In the genomic region with DNA sequence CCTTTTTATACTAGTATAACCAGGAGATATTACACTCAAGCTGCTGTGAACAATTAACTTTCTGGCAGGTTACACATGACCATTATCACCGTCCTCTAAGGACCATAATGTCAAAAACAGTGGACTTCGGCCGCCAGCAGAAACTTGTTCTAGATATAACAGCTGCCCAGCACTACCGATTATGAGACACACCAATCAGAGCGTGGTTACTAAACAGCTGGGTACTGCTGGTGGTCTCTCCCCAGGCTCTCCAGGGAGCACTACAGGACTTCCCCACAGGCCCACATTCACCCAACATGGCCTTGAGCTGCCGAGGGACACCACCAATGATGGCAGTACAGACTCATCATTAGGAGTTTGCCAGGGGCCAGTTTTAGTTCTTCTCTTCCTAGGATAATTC, we compare ENCODE assay signal across 16 cellular contexts. TPM values are rescaled to one million over a fixed set of nuclear protein-coding genes. Genes with fewer than 3 reads are reported as not detected.
DNase-seq lines count a peak whose midpoint lies in the region; ATAC-seq, FAIRE-seq and TF ChIP-seq lines count a peak whose summit lies in the region.
"Had no signal": no experiment of that assay in that cellular context is flagged by ENCODE, and none has a peak within 500 bp of the region (broad histone marks: within the 10 kb centered on the region; RNA-seq: fewer than 3 reads in every experiment).

No MANE protein-coding gene starts in this region.

- H3F3A ChIP-seq in neural progenitor cell (ENCODE audit: low read depth), result no peaks in the 10 kb centered on the region

- H3K23ac ChIP-seq in neuronal stem cell (ENCODE audit: low read depth, low read length, poor library complexity), result no peak overlapping the region

- no peaks in the 10 kb centered on the region for H3K4me1 ChIP-seq in BE2C
- H3K4me1 ChIP-seq in K562 (replicated peaks in 1 of 2; ENCODE audit: control insufficient read depth in 2 of 2, insufficient read depth in 2 of 2, low read length in 2 of 2), result peaks cover 0 to 9% of the 10 kb centered on the region in 2 experiments; a peak in 3 of 5 replicates
- peaks cover 0 to 4% of the 10 kb centered on the region in 2 donors for H3K4me1 ChIP-seq in neuronal stem cell (ENCODE audit: control insufficient read depth in 2 of 2, insufficient read depth in 1 of 2, low read depth in 1 of 2, low read length in 2 of 2)
- H3K4me1 ChIP-seq in neural progenitor cell, result no peaks in the 10 kb centered on the region
- H3K4me1 ChIP-seq: HAP-1 had no signal

- no peak overlapping the region for H3K4me3 Mint-ChIP-seq in neural progenitor cell

- H3K9ac ChIP-seq in K562 (ENCODE audit: insufficient read depth in 1 of 2, low read depth in 2 of 2, low read length in 2 of 2) (no peak overlapping the region), neuronal stem cell (ENCODE audit: low read depth, low read length, poor library complexity) (no peak overlapping the region), neural progenitor cell (no peak overlapping the region)

- TF ChIP-seq RAD21 in K562 (CRISPR knock-in tag; conservative IDR thresholded peaks at IDR 0.05 in 1 of 2, IDR thresholded peaks at IDR 0.05 in 1 of 2), result no peak

- peak; percentile 42 for ATAC-seq in GM19025 (IDR thresholded peaks at IDR 0.05; ENCODE audit: low read depth, unreplicated experiment)
- ATAC-seq in K562, result peak; percentile 44; the same call in 1 of the 3 replicates

- POLR2A ChIA-PET in K562 (lab: Yijun Ruan, JAX), result interaction anchor here (1.0 kb wide), 1 partner anchor 126 kb away, joined by 5 read pairs; the partner anchor contains the start of genes GNG5 and SPATA1

- no peaks in the 10 kb centered on the region for H3K79me1 ChIP-seq in neuronal stem cell (ENCODE audit: low read depth, low read length)

- H3K4me3 ChIP-seq in BE2C (ENCODE audit: low read depth, low read length) (no peak overlapping the region), K562 (no peak overlapping the region), neuronal stem cell (ENCODE audit: low read length in 2 of 2) (no peak overlapping the region), neural progenitor cell (no peak overlapping the region)
- H3K4me3 ChIP-seq: HAP-1 had no signal

- H2BK12ac ChIP-seq in neuronal stem cell (ENCODE audit: low read length), result no peak overlapping the region

- FAIRE-seq in K562 (lab: Jason Lieb, UNC), result no peak
- FAIRE-seq: HTR-8/SVneo had no signal

- H2AFZ ChIP-seq in K562 (ENCODE audit: low read depth, low read length) (no peak overlapping the region; the same call in 1 of the 2 replicates), neuronal stem cell (ENCODE audit: low read length) (peak overlapping the region; percentile 20), neural progenitor cell (replicated peaks) (no peak overlapping the region)

- H3K9me1 ChIP-seq in K562 (ENCODE audit: control insufficient read depth, insufficient read depth, low read length), result no peaks in the 10 kb centered on the region

- TF ChIP-seq POLR2A in K562 (conservative IDR thresholded peaks at IDR 0.05), result no peak

- DNase-seq in BE2C (peak; percentile 43), K562 (ENCODE audit: extremely low read depth in 1 of 4, low spot score in 3 of 4) (no peak), neuronal stem cell (ENCODE audit: low spot score) (no peak), occipital lobe (lab: John Stamatoyannopoulos, UW) (no peak), EL (no peak), neural progenitor cell (ENCODE audit: low spot score) (no peak)
- DNase-seq: AML-193, COR-L47, NCI-H1417, NCI-H2029 treated with DMSO at 0.1 percent for 48 hours, NCI-H510A treated with DMSO at 0.1 percent for 48 hours, RPMI8226 had no signal

- H4K20me1 ChIP-seq in K562 (replicated peaks; ENCODE audit: control insufficient read depth, insufficient read depth, low read length), result no peaks in the 10 kb centered on the region
- no peaks in the 10 kb centered on the region for H4K20me1 ChIP-seq in neural progenitor cell (ENCODE audit: low read depth)

- intact Hi-C loops in K562 (cut with micrococcal nuclease), result no loop called here

- 59% methylated on average over 6 of the region's 6 CpGs for WGBS in K562 (ENCODE audit: insufficient coverage, low coverage, missing lambda C conversion rate)
- WGBS in neuronal stem cell (ENCODE audit: extremely low coverage in 2 of 2, insufficient read length in 2 of 2, insufficient replicate concordance in 1 of 2), 2 donors, result no CpG with 5 or more reads among the region's 6 CpGs

- H3K27ac ChIP-seq in K562 (ENCODE audit: extremely low read depth, low read depth, low read length) (no peak overlapping the region), neuronal stem cell (replicated peaks; ENCODE audit: low read length) (no peak overlapping the region), neural progenitor cell (no peak overlapping the region)
- H3K27ac ChIP-seq: HL-60 had no signal

- no peak for TF ChIP-seq CTCF in BE2C (IDR thresholded peaks at IDR 0.05; ENCODE audit: low read depth, low read length)
- no peak for TF ChIP-seq CTCF in K562 (IDR thresholded peaks at IDR 0.05 in 2 of 3, conservative IDR thresholded peaks at IDR 0.05 in 1 of 3; ENCODE audit: insufficient read depth in 2 of 3, low read depth in 1 of 3, low read length in 3 of 3)
- no peak for TF ChIP-seq CTCF in neural progenitor cell (IDR thresholded peaks at IDR 0.05)

- H2BK15ac ChIP-seq in neuronal stem cell (ENCODE audit: low read length), result no peak overlapping the region

- no peak overlapping the region for H2BK120ac ChIP-seq in neuronal stem cell (ENCODE audit: low read depth, low read length)

- H3K27ac Mint-ChIP-seq in neural progenitor cell, result no peak overlapping the region

- H3K4me2 ChIP-seq in K562 (ENCODE audit: insufficient read depth, low read length) (no peak overlapping the region), neuronal stem cell (ENCODE audit: insufficient read depth, low read length, poor library complexity, severe bottlenecking) (no peak overlapping the region), neural progenitor cell (no peak overlapping the region)

- CTCF ChIA-PET in K562 (lab: Yijun Ruan, JAX; ENCODE audit: low intra/inter-chr PET ratio), result no interaction called here

- H4K91ac ChIP-seq in neuronal stem cell (ENCODE audit: low read depth, low read length, poor library complexity), result no peak overlapping the region

- in situ Hi-C loops in K562 (cut with MboI), result no loop called here

- no peaks in the 10 kb centered on the region for H3K79me2 ChIP-seq in K562 (ENCODE audit: control insufficient read depth, insufficient read depth, low read length)
- no peaks in the 10 kb centered on the region for H3K79me2 ChIP-seq in neural progenitor cell (ENCODE audit: low read depth)

- H3K36me3 ChIP-seq in BE2C (no peaks in the 10 kb centered on the region), K562 (ENCODE audit: control insufficient read depth, insufficient read depth, low read length) (no peaks in the 10 kb centered on the region), neuronal stem cell (replicated peaks in 1 of 2; ENCODE audit: control insufficient read depth in 2 of 2, insufficient read depth in 2 of 2, low read length in 2 of 2) (no peaks in the 10 kb centered on the region), neural progenitor cell (no peaks in the 10 kb centered on the region)
- H3K36me3 ChIP-seq: HAP-1 had no signal

- H3K18ac ChIP-seq in neuronal stem cell (ENCODE audit: low read length), result no peak overlapping the region

- H3K4me1 Mint-ChIP-seq in neural progenitor cell, result peaks cover 12% of the 10 kb centered on the region

- H3K4ac ChIP-seq in neuronal stem cell (ENCODE audit: low read length), result no peak overlapping the region

- no peak overlapping the region for H4K8ac ChIP-seq in neuronal stem cell (ENCODE audit: low read depth, low read length)

- H2AK5ac ChIP-seq in neuronal stem cell (ENCODE audit: low read depth, low read length), result no peak overlapping the region

- H3K27me3 ChIP-seq in BE2C, result no peaks in the 10 kb centered on the region
- H3K27me3 ChIP-seq in K562 (ENCODE audit: control insufficient read depth in 2 of 2, insufficient read depth in 2 of 2, low read length in 2 of 2), result no peaks in the 10 kb centered on the region
- no peaks in the 10 kb centered on the region for H3K27me3 ChIP-seq in neuronal stem cell (ENCODE audit: control insufficient read depth in 3 of 3, insufficient read depth in 3 of 3, low read depth in 1 of 3, low read length in 3 of 3)
- no peaks in the 10 kb centered on the region for H3K27me3 ChIP-seq in neural progenitor cell

- no peaks in the 10 kb centered on the region for H3K9me3 Mint-ChIP-seq in neural progenitor cell

- no peak overlapping the region for H2BK5ac ChIP-seq in neuronal stem cell (ENCODE audit: low read length)

- H3K9me3 ChIP-seq in BE2C (no peaks in the 10 kb centered on the region), K562 (replicated peaks; ENCODE audit: control insufficient read depth, insufficient read depth, low read depth, low read length) (no peaks in the 10 kb centered on the region), neuronal stem cell (replicated peaks in 1 of 2; ENCODE audit: control insufficient read depth in 2 of 2, insufficient read depth in 1 of 2, low read depth in 1 of 2, low read length in 2 of 2) (no peaks in the 10 kb centered on the region), neural progenitor cell (ENCODE audit: low read depth) (no peaks in the 10 kb centered on the region)
- H3K9me3 ChIP-seq: HAP-1 had no signal

- H3K27me3 Mint-ChIP-seq in neural progenitor cell (ENCODE audit: insufficient read depth, low read depth), result peaks cover 2% of the 10 kb centered on the region

- no peak for TF ChIP-seq EP300 in K562 (IDR thresholded peaks at IDR 0.05; ENCODE audit: low read length)

- H3K36me3 Mint-ChIP-seq in neural progenitor cell, result no peaks in the 10 kb centered on the region

- BruUV-seq in K562 (replicated peaks; lab: Mats Ljungman, UMichigan), result no TSS peak

- no peak overlapping the region for H3K14ac ChIP-seq in neuronal stem cell (ENCODE audit: low read length)

RNA-seq across cellular contexts. Expression of gene CTBS, which starts 57.9 kb away (rescaled TPM):
- polyA plus RNA-seq in BE2C (2012; ENCODE audit: insufficient read depth, insufficient read length, low read depth), result 2.9 TPM
- 13.7 and 21.8 TPM in 2 replicates for total RNA-seq in K562 (2011; cell fraction: chromatin; rRNA removed; ENCODE audit: low replicate concordance)
- 8.5 and 9.9 TPM in 2 replicates for total RNA-seq in K562 (2011; cell fraction: nucleolus; rRNA removed)
- 13.1 and 19.8 TPM in 2 replicates for total RNA-seq in K562 (2011; cell fraction: nucleoplasm; rRNA removed)
- 5.8 and 6.5 TPM in 2 replicates for total RNA-seq in K562 (2014; rRNA removed)
- 9.9 and 10.6 TPM in 2 replicates for total RNA-seq in K562 (2014; rRNA removed; fragmentation: Illumina TruSeq; extraction: Trizol)
- 6.9 and 7.2 TPM in 2 replicates for total RNA-seq in K562 (2015; rRNA removed; fragmentation: Illumina TruSeq; extraction: Trizol)
- total RNA-seq in K562 (2021), result 10.3 and 12.2 TPM in 2 replicates
- polyA plus RNA-seq in K562 (2011; rRNA removed), result 19.8 and 20.0 TPM in 2 replicates
- polyA plus RNA-seq in K562 (2011; cell fraction: cytosol; rRNA removed), result 4.7 and 11.9 TPM in 2 replicates
- 4.7 and 6.4 TPM in 2 replicates for polyA plus RNA-seq in K562 (2011; cell fraction: nucleus; rRNA removed)
- 8.7 and 23.3 TPM in 2 replicates for polyA plus RNA-seq in K562 (2012)
- 10.6 and 11.5 TPM in 2 replicates for polyA plus RNA-seq in K562 (2014; fragmentation: Illumina TruSeq; extraction: Trizol)
- polyA plus RNA-seq in K562 (2014; fragmentation: Nextera tagmentation; extraction: Ambion mirVana), result 1 to 10 TPM; 3.0 to 4.7 TPM
- polyA plus RNA-seq in K562 (2014; rRNA removed), result 8.6 and 10.1 TPM in 2 replicates
- polyA minus RNA-seq in K562 (2011; rRNA and poly(A)+ RNA removed), result 15.5 and 19.3 TPM in 2 replicates
- polyA minus RNA-seq in K562 (2011; cell fraction: cytosol; rRNA and poly(A)+ RNA removed), result 5.9 and 8.3 TPM in 2 replicates
- polyA minus RNA-seq in K562 (2011; cell fraction: nucleus; rRNA and poly(A)+ RNA removed), result 9.8 and 16.2 TPM in 2 replicates
- 5.8 TPM for polyA plus RNA-seq in neuronal stem cell (2013, experiment 1 of 2)
- 6.0 TPM for polyA plus RNA-seq in neuronal stem cell (2013, experiment 2 of 2)
- total RNA-seq in occipital lobe, result 3.3 TPM
- total RNA-seq in neural progenitor cell (ENCODE audit: low replicate concordance), result 7.2 and 11.5 TPM in 2 replicates

RNA-seq across cellular contexts. Expression of gene SSX2IP, which starts 58.1 kb away (rescaled TPM):
- 5.9 TPM for polyA plus RNA-seq in BE2C (2012; ENCODE audit: insufficient read depth, insufficient read length, low read depth)
- 31.2 and 100 TPM in 2 replicates for total RNA-seq in K562 (2011; cell fraction: chromatin; rRNA removed; ENCODE audit: low replicate concordance)
- 12.0 and 17.5 TPM in 2 replicates for total RNA-seq in K562 (2011; cell fraction: nucleolus; rRNA removed)
- total RNA-seq in K562 (2011; cell fraction: nucleoplasm; rRNA removed), result 39.2 and 64.7 TPM in 2 replicates
- total RNA-seq in K562 (2014; rRNA removed) (42.0 and 53.7 TPM in 2 replicates), K562 (2014; rRNA removed; fragmentation: Illumina TruSeq; extraction: Trizol) (96.7 and 113 TPM in 2 replicates), K562 (2015; rRNA removed; fragmentation: Illumina TruSeq; extraction: Trizol) (69.7 and 73.9 TPM in 2 replicates), K562 (2021) (66.4 and 66.7 TPM in 2 replicates), occipital lobe (125 TPM), neural progenitor cell (ENCODE audit: low replicate concordance) (28.2 and 54.1 TPM in 2 replicates)
- polyA plus RNA-seq in K562 (2011; rRNA removed) (40.6 and 61.7 TPM in 2 replicates), K562 (2014; fragmentation: Illumina TruSeq; extraction: Trizol) (54.3 and 62.1 TPM in 2 replicates), K562 (2014; fragmentation: Nextera tagmentation; extraction: Ambion mirVana) (10 to 100 TPM; 20.6 to 25.8 TPM), K562 (2014; rRNA removed) (45.4 and 50.5 TPM in 2 replicates)
- polyA plus RNA-seq in K562 (2011; cell fraction: cytosol; rRNA removed), result 5.3 and 11.1 TPM in 2 replicates
- 19.1 and 29.0 TPM in 2 replicates for polyA plus RNA-seq in K562 (2011; cell fraction: nucleus; rRNA removed)
- 29.6 and 39.3 TPM in 2 replicates for polyA plus RNA-seq in K562 (2012)
- polyA minus RNA-seq in K562 (2011; rRNA and poly(A)+ RNA removed), result 65.0 and 84.1 TPM in 2 replicates
- 24.6 and 25.9 TPM in 2 replicates for polyA minus RNA-seq in K562 (2011; cell fraction: cytosol; rRNA and poly(A)+ RNA removed)
- polyA minus RNA-seq in K562 (2011; cell fraction: nucleus; rRNA and poly(A)+ RNA removed), result 28.0 and 57.1 TPM in 2 replicates
- 11.3 TPM for polyA plus RNA-seq in neuronal stem cell (2013, experiment 1 of 2)
- polyA plus RNA-seq in neuronal stem cell (2013, experiment 2 of 2), result 11.8 TPM
